ENCODE assay signal across 19 cellular contexts in the genomic region with DNA sequence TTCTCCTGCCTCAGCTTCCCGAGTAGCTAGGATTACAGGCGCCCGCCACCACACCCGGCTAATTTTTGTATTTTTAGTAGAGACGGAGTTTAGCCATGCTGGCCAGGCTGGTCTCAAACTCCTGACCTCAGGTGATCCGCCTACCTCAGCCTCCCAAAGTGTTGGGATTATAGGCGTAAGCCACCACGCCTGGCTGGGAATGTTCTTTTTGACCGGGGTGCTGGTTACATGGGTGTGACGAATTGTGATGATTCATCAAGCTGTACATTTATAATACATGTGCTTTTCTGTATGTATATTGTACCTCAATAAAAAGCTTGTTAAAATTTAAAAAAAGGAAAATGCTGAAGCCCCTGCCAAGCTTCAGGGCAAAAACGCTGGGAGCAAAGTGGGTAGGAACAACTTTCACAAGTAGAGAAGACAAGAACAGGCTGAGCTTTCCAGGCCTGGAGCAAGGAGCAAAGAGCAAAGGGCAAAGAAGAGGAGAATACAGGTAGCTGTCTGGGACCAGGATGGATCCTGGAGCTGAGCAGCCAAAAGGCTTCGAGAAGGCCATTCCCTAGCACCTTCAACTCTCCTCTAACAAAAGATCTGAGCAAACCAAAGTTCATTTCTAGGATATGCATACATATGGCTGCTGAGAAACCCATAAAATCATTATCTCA. TPM values are rescaled to one million over a fixed set of nuclear protein-coding genes. Genes with fewer than 3 reads are reported as not detected.
A peak's percentile ranks its signal among the peaks of the same experiment; 100 is the strongest.
DNase-seq lines count a peak whose midpoint lies in the region; FAIRE-seq and TF ChIP-seq lines count a peak whose summit lies in the region.
"Had no signal": no experiment of that assay in that cellular context is flagged by ENCODE, and none has a peak within 500 bp of the region (broad histone marks: within the 10 kb centered on the region; RNA-seq: fewer than 3 reads in every experiment).

No MANE protein-coding gene starts in this region.

- peaks cover 2% of the 10 kb centered on the region for H3K9me1 ChIP-seq in keratinocyte (ENCODE audit: control insufficient read depth, extremely low read depth, insufficient read depth, low read length)

- H2AFZ ChIP-seq in keratinocyte (ENCODE audit: control insufficient read depth, low read length) = no peak overlapping the region
- H2AFZ ChIP-seq: GM23248 had no signal

- peaks cover 5% of the 10 kb centered on the region for H3K4me1 ChIP-seq in keratinocyte (ENCODE audit: control insufficient read depth, extremely low read depth, insufficient read depth, low read length)
- H3K4me1 ChIP-seq in small intestine (ENCODE audit: control insufficient read depth in 2 of 2, insufficient read depth in 1 of 2, low read depth in 1 of 2, low read length in 1 of 2) = no peaks in the 10 kb centered on the region
- H3K4me1 ChIP-seq: BE2C had no signal

- WGBS in small intestine, 3 donors = 65 to 83% (median 72%) methylated on average over 12 of the region's 12 CpGs

- FAIRE-seq in bronchial epithelial cell (lab: Jason Lieb, UNC) = no peak
- FAIRE-seq in keratinocyte (lab: Jason Lieb, UNC) = no peak
- FAIRE-seq in small intestine (lab: Jason Lieb, UNC) = no peak
- FAIRE-seq: A549, GM12892, GM19239 had no signal

- no peak overlapping the region for H3K4me2 ChIP-seq in keratinocyte (ENCODE audit: control insufficient read depth, extremely low read depth, insufficient read depth, low read depth, low read length)
- H3K4me2 ChIP-seq: A549 had no signal

- no peaks in the 10 kb centered on the region for H4K20me1 ChIP-seq in keratinocyte (ENCODE audit: control insufficient read depth, extremely low read depth, insufficient read depth, low read length)

- H3K4me3 ChIP-seq in bronchial epithelial cell (ENCODE audit: low read depth, low read length) = no peak overlapping the region
- no peak overlapping the region for H3K4me3 ChIP-seq in keratinocyte (ENCODE audit: control insufficient read depth in 2 of 3, extremely low read depth in 1 of 3, insufficient read depth in 2 of 3, low read depth in 1 of 3, low read length in 3 of 3)
- H3K4me3 ChIP-seq in small intestine (ENCODE audit: low read depth in 1 of 2, low read length in 2 of 2) = no peak overlapping the region
- H3K4me3 ChIP-seq: A549, GM23248 had no signal

- H3K9ac ChIP-seq in keratinocyte (ENCODE audit: control insufficient read depth, extremely low read depth, insufficient read depth, low read length) = no peak overlapping the region
- H3K9ac ChIP-seq: GM23248 had no signal

- H3K27ac ChIP-seq in epithelial cell of prostate (peak overlapping the region; percentile 51), keratinocyte (ENCODE audit: control insufficient read depth, insufficient read depth, low read length) (peak overlapping the region; percentile 69), small intestine (ENCODE audit: low read depth in 1 of 2, low read length in 1 of 2) (peak overlapping the region; percentile 54 to 64)
- H3K27ac ChIP-seq: A549, C4-2B, GM23248, HL-60 had no signal

- no peaks in the 10 kb centered on the region for H3K9me3 ChIP-seq in keratinocyte (ENCODE audit: control insufficient read depth, low read depth, low read length)
- H3K9me3 ChIP-seq in small intestine (ENCODE audit: control insufficient read depth, low read depth) = no peaks in the 10 kb centered on the region
- H3K9me3 ChIP-seq: A549, BE2C had no signal

- no peaks in the 10 kb centered on the region for H3K79me2 ChIP-seq in keratinocyte (ENCODE audit: control insufficient read depth, insufficient read depth, low read length)

- H3K27me3 ChIP-seq in bronchial epithelial cell (ENCODE audit: control insufficient read depth, insufficient read depth, low read length) = no peaks in the 10 kb centered on the region
- H3K27me3 ChIP-seq in keratinocyte (ENCODE audit: control insufficient read depth, extremely low read depth, insufficient read depth, low read length) = no peaks in the 10 kb centered on the region
- no peaks in the 10 kb centered on the region for H3K27me3 ChIP-seq in small intestine (ENCODE audit: control insufficient read depth in 2 of 2, insufficient read depth in 2 of 2, low read length in 2 of 2)
- H3K27me3 ChIP-seq: BE2C had no signal

- dilution Hi-C loops in keratinocyte (cut with MboI; ENCODE audit: extremely low pct_ligation_motif_present, low sequenced_read_pairs) = no loop called here

- TF ChIP-seq CTCF in bronchial epithelial cell (IDR thresholded peaks at IDR 0.05; ENCODE audit: insufficient read depth, low read length, severe bottlenecking) (no peak), keratinocyte (optimal IDR thresholded peaks at IDR 0.05 in 1 of 3, IDR thresholded peaks at IDR 0.05 in 1 of 3, conservative IDR thresholded peaks at IDR 0.05 in 1 of 3; ENCODE audit: extremely low read depth in 1 of 3, insufficient read depth in 2 of 3, low read length in 3 of 3) (no peak)

- H3K36me3 ChIP-seq in bronchial epithelial cell (ENCODE audit: control insufficient read depth, insufficient read depth, low read length) (peaks cover 11% of the 10 kb centered on the region), keratinocyte (ENCODE audit: control insufficient read depth in 2 of 2, extremely low read depth in 1 of 2, insufficient read depth in 2 of 2, low read length in 2 of 2) (peaks cover 20 to 25% of the 10 kb centered on the region in 2 experiments), small intestine (ENCODE audit: control insufficient read depth in 2 of 2, insufficient read depth in 2 of 2, low read length in 2 of 2) (peaks cover 4% of the 10 kb centered on the region in 2 donors)
- H3K36me3 ChIP-seq: BE2C had no signal

- DNase-seq in bronchial epithelial cell (ENCODE audit: low read depth) = peak; percentile 46
- DNase-seq in epithelial cell of prostate (ENCODE audit: low read depth, low spot score) = no peak
- no peak for DNase-seq in keratinocyte (ENCODE audit: low read depth, low spot score)
- peak; percentile 80 for DNase-seq in small intestine
- no peak for DNase-seq in GOT3 (lab: John Stamatoyannopoulos, UW)
- no peak for DNase-seq in NCI-H2196 treated with DMSO at 0.1 percent for 48 hours (lab: John Stamatoyannopoulos, UW; ENCODE audit: unreplicated experiment)
- no peak for DNase-seq in activated T-cell treated with anti-CD3 and anti-CD28 coated beads, Interleukin-2, amount 50 U/mL, for 48 hours
- no peak for DNase-seq in DMS79 (lab: John Stamatoyannopoulos, UW)
- DNase-seq: BE2C; CD4-positive, alpha-beta memory T cell; DND-41; GDM1; GM23248; H7 had no signal

RNA-seq across cellular contexts. Expression of a gene that starts 20.5 kb away (rescaled TPM):
- 25.6 and 47.9 TPM in 2 replicates for total RNA-seq in bronchial epithelial cell
- 21.7 to 26.8 TPM (median 22.2 TPM) in 3 replicates for polyA plus RNA-seq in keratinocyte
- polyA plus RNA-seq in keratinocyte (2011; ENCODE audit: low read depth) = 8.4 TPM
- polyA plus RNA-seq in keratinocyte (2011; cell fraction: cytosol; rRNA removed) = 17.0 and 23.0 TPM in 2 replicates
- 15.2 and 15.6 TPM in 2 replicates for polyA plus RNA-seq in keratinocyte (2011; cell fraction: nucleus; rRNA removed)
- 18.2 and 29.4 TPM in 2 replicates for polyA plus RNA-seq in keratinocyte (2012; ENCODE audit: low replicate concordance)
- polyA minus RNA-seq in keratinocyte = 10.1 to 15.4 TPM (median 11.6 TPM) in 3 replicates
- polyA minus RNA-seq in keratinocyte (2011; cell fraction: cytosol; rRNA and poly(A)+ RNA removed) = 16.9 TPM
- polyA minus RNA-seq in keratinocyte (2011; cell fraction: nucleus; rRNA and poly(A)+ RNA removed) = 7.7 and 7.8 TPM in 2 replicates
- polyA plus RNA-seq in small intestine = 10 to 100 TPM; 14.3 to 15.7 (median 14.5) TPM

RNA-seq across cellular contexts. Expression of a gene that starts 21.0 kb away (rescaled TPM):
- 18.8 and 26.1 TPM in 2 replicates for total RNA-seq in bronchial epithelial cell
- polyA plus RNA-seq in keratinocyte = 22.2 to 46.0 TPM (median 25.8 TPM) in 3 replicates
- polyA plus RNA-seq in keratinocyte (2011; ENCODE audit: low read depth) = 8.0 TPM
- 13.3 and 20.9 TPM in 2 replicates for polyA plus RNA-seq in keratinocyte (2011; cell fraction: cytosol; rRNA removed)
- 10.8 and 14.8 TPM in 2 replicates for polyA plus RNA-seq in keratinocyte (2011; cell fraction: nucleus; rRNA removed)
- 19.6 and 31.6 TPM in 2 replicates for polyA plus RNA-seq in keratinocyte (2012; ENCODE audit: low replicate concordance)
- polyA minus RNA-seq in keratinocyte = 9.3 to 12.3 TPM (median 11.3 TPM) in 3 replicates
- polyA minus RNA-seq in keratinocyte (2011; cell fraction: cytosol; rRNA and poly(A)+ RNA removed) = 58.7 TPM
- 3.6 and 7.7 TPM in 2 replicates for polyA minus RNA-seq in keratinocyte (2011; cell fraction: nucleus; rRNA and poly(A)+ RNA removed)
- polyA plus RNA-seq in small intestine = 10 to 100 TPM; 38.4 to 44.0 (median 38.9) TPM

RNA-seq across cellular contexts. Expression of a gene that starts 30.9 kb away (rescaled TPM):
- 3.7 and 5.6 TPM in 2 replicates for total RNA-seq in bronchial epithelial cell
- polyA plus RNA-seq in keratinocyte (10.5 to 13.1 TPM (median 10.7 TPM) in 3 replicates), small intestine (1 to 10 TPM; 1.6 to 4.3 (median 1.8) TPM)
- 12.1 TPM for polyA plus RNA-seq in keratinocyte (2011; ENCODE audit: low read depth)
- 8.3 and 14.9 TPM in 2 replicates for polyA plus RNA-seq in keratinocyte (2011; cell fraction: cytosol; rRNA removed)
- 22.8 and 24.1 TPM in 2 replicates for polyA plus RNA-seq in keratinocyte (2011; cell fraction: nucleus; rRNA removed)
- 8.1 and 8.5 TPM in 2 replicates for polyA plus RNA-seq in keratinocyte (2012; ENCODE audit: low replicate concordance)
- 12.4 to 37.0 TPM (median 15.4 TPM) in 3 replicates for polyA minus RNA-seq in keratinocyte
- polyA minus RNA-seq in keratinocyte (2011; cell fraction: cytosol; rRNA and poly(A)+ RNA removed) = 7.7 TPM
- polyA minus RNA-seq in keratinocyte (2011; cell fraction: nucleus; rRNA and poly(A)+ RNA removed) = 11.8 and 25.6 TPM in 2 replicates

RNA-seq across cellular contexts. Expression of a gene that starts 34.9 kb away (rescaled TPM):
- total RNA-seq in bronchial epithelial cell = 0.26 TPM in 2 replicates
- polyA plus RNA-seq in keratinocyte = 0.32 to 0.72 TPM (median 0.37 TPM) in 3 replicates
- polyA plus RNA-seq in keratinocyte (2011; ENCODE audit: low read depth) = 0.82 TPM
- 0.68 and 0.71 TPM in 2 replicates for polyA plus RNA-seq in keratinocyte (2011; cell fraction: cytosol; rRNA removed)
- polyA plus RNA-seq in keratinocyte (2011; cell fraction: nucleus; rRNA removed) = 0.63 and 0.79 TPM in 2 replicates
- polyA plus RNA-seq in keratinocyte (2012; ENCODE audit: low replicate concordance) = 0.24 and 1.1 TPM in 2 replicates
- 0.10 to 1.4 TPM (median 0.49 TPM) in 3 replicates for polyA minus RNA-seq in keratinocyte
- not detected for polyA minus RNA-seq in keratinocyte (2011; cell fraction: cytosol; rRNA and poly(A)+ RNA removed)
- polyA minus RNA-seq in keratinocyte (2011; cell fraction: nucleus; rRNA and poly(A)+ RNA removed) = 0.32 and 0.78 TPM in 2 replicates
- polyA plus RNA-seq in small intestine = 1 to 10 TPM in 1 of 3 donors, under 1 TPM in 2; 0.81 to 6.1 (median 0.89) TPM

Comparison
In these comparisons a context has a peak if more than half of its experiments do, and no peak if none do; other contexts are left out.
1. DNase-seq: peak in bronchial epithelial cell (single experiment) and small intestine (single experiment); none in epithelial cell of prostate (single experiment), keratinocyte (single experiment), GOT3 (single experiment), NCI-H2196 treated with DMSO at 0.1 percent for 48 hours (single experiment), activated T-cell treated with anti-CD3 and anti-CD28 coated beads, Interleukin-2, amount 50 U/mL, for 48 hours (0 of 2) and DMS79 (single experiment).
2. Peak in every context shown above with its lines, with median percentiles within 50 percentile points of each other: H3K27ac ChIP-seq.